In the genomic region with DNA sequence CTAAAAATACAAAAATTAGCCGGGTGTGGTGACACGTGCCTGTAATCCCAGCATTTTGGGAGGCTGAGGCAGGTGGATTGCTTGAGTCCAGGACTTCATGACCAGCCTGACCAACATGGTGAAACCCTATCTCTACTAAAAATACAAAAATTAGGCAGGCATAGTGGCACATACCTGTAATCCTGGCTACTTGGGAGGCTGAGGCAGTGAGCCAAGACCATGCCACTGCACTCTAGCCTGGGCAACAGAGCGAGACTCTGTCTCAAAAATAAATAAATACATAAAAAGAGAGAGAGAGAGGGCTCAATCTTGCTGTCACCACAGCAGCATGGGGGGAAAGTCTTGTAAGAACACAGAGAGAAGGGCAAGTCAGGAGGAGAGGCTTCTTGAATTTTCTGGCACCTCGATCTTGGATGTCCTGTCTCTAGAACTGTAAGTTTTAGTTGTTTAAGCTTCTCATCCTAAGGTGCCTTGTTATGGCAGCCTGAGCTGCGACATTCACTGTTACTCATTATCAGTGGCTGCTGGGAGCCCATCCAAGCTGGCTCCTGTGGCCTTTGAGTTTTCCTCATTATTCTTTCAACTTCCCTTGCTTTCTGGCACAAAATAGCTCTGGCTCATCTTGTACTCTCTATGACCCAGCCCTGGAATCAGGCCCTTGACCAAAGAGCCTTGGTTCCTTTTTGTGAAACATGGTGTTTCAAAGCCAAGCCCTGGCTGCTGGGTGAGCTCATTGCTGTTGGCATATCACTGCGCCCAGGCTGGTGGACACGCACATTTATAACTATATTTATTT, we compare ENCODE assay signal across 12 cellular contexts. TPM values are rescaled to one million over a fixed set of nuclear protein-coding genes. Genes with fewer than 3 reads are reported as not detected.
A peak's percentile ranks its signal among the peaks of the same experiment; 100 is the strongest.
DNase-seq lines count a peak whose midpoint lies in the region; ATAC-seq and TF ChIP-seq lines count a peak whose summit lies in the region.
"Had no signal": no experiment of that assay in that cellular context is flagged by ENCODE, and none has a peak within 500 bp of the region (broad histone marks: within the 10 kb centered on the region; RNA-seq: fewer than 3 reads in every experiment).

No MANE protein-coding gene starts in this region.

- no peak overlapping the region for H3K27ac ChIP-seq in A673 (ENCODE audit: low read depth, low read length, poor library complexity, severe bottlenecking)

- intact Hi-C loops in sciatic nerve (cut with DNase I) (no loop called here), A673 (cut with micrococcal nuclease; ENCODE audit: unreplicated experiment) (no loop called here)

- CTCF ChIA-PET in A673 (lab: Charles Lee) = interaction anchor here (0.8 to 1.2 kb wide), 2 partner anchors 20 to 60 kb away, joined by 4 to 5 read pairs; no protein-coding TSS in a partner anchor

- no peak for TF ChIP-seq CTCF in foreskin fibroblast (IDR thresholded peaks at IDR 0.05; ENCODE audit: low read depth, low read length)
- no peak for TF ChIP-seq CTCF in A673 (conservative IDR thresholded peaks at IDR 0.05; ENCODE audit: low read depth, low read length)

- POLR2A ChIA-PET in A673 (lab: Charles Lee; ENCODE audit: low non-redundant PET) = no interaction called here

- no peaks in the 10 kb centered on the region for H3K36me3 ChIP-seq in A673 (ENCODE audit: insufficient read depth, low read length, poor library complexity, severe bottlenecking)

- peak; percentile 70 for DNase-seq in GM03348 (ENCODE audit: low spot score)
- peak; percentile 56 to 66 for DNase-seq in foreskin fibroblast
- DNase-seq in sciatic nerve (ENCODE audit: low spot score) = no peak
- no peak for DNase-seq in activated CD4-positive, alpha-beta T cell treated with anti-CD3 and anti-CD28 coated beads, Interleukin-2, amount 50 U/mL, for 4 hours
- DNase-seq in NCI-H82 treated with DMSO at 0.1 percent for 48 hours (lab: John Stamatoyannopoulos, UW; ENCODE audit: unreplicated experiment) = no peak
- DNase-seq in A673 (ENCODE audit: low spot score) = no peak
- DNase-seq: activated CD4-positive, alpha-beta T cell treated with anti-CD3 and anti-CD28 coated beads for 48 hours; DMS 273 treated with DMSO at 0.1 percent for 48 hours; NCI-H1694 had no signal

- no peaks in the 10 kb centered on the region for H3K9me3 ChIP-seq in A673 (ENCODE audit: low read depth, low read length, poor library complexity, severe bottlenecking)

- no peaks in the 10 kb centered on the region for H3K4me1 ChIP-seq in A673 (ENCODE audit: insufficient read depth, low read length, poor library complexity, severe bottlenecking)

- H3K4me3 ChIP-seq in foreskin fibroblast (ENCODE audit: low read depth in 1 of 2, low read length in 2 of 2) (no peak overlapping the region), A673 (ENCODE audit: low read depth, low read length, poor library complexity, severe bottlenecking) (no peak overlapping the region)

- no TSS peak for BruUV-seq in A673 (replicated peaks; lab: Mats Ljungman, UMichigan)

- no peaks in the 10 kb centered on the region for H3K27me3 ChIP-seq in A673 (replicated peaks; ENCODE audit: insufficient read depth, low read depth, low read length, poor library complexity)

- peak; percentile 47 for ATAC-seq in SK-N-SH treated with all-trans-retinoic acid at 6 μM for 48 hours
- ATAC-seq in sciatic nerve = peak; percentile 78
- no peak for ATAC-seq in GM18517 (IDR thresholded peaks at IDR 0.05; ENCODE audit: unreplicated experiment)

TF ChIP-seq in SK-N-SH treated with all-trans-retinoic acid at 6 μM for 48 hours, 23 proteins besides CTCF, POLR2A, EP300 and RAD21:
- TF ChIP-seq OSR1 (CRISPR knock-in tag; IDR thresholded peaks at IDR 0.05) = no peak
- TF ChIP-seq ZNF8 (CRISPR knock-in tag; IDR thresholded peaks at IDR 0.05) = no peak
- no peak for TF ChIP-seq ZC3H10 (CRISPR knock-in tag; IDR thresholded peaks at IDR 0.05)
- no peak for TF ChIP-seq BACH2 (CRISPR knock-in tag; IDR thresholded peaks at IDR 0.05; ENCODE audit: borderline replicate concordance)
TF ChIP-seq in SK-N-SH treated with all-trans-retinoic acid at 6 μM for 48 hours: peak in this region for 0.

RNA-seq across cellular contexts. Expression of gene PSMC3, which starts 8.0 kb away (rescaled TPM):
- total RNA-seq in sciatic nerve = 97.5 TPM
- total RNA-seq in A673 (2021) = 665 and 701 TPM in 2 replicates

RNA-seq across cellular contexts. Expression of gene RAPSN, which starts 14.7 kb away (rescaled TPM):
- total RNA-seq in sciatic nerve (4.9 TPM), A673 (2021) (1.0 TPM in 2 replicates)
- total RNA-seq: H4 had no signal

RNA-seq across cellular contexts. Expression of gene SLC39A13, which starts 25.8 kb away (rescaled TPM):
- total RNA-seq in sciatic nerve (55.5 TPM), A673 (2021) (53.3 and 64.2 TPM in 2 replicates)

RNA-seq across cellular contexts. Expression of gene SPI1, which starts 55.8 kb away (rescaled TPM):
- total RNA-seq in sciatic nerve (47.0 TPM), A673 (2021) (not detected in 2 replicates)
- total RNA-seq: H4 had no signal

Comparison
In these comparisons a context has a peak if more than half of its experiments do, and no peak if none do; other contexts are left out.
1. DNase-seq: peak in GM03348 (single experiment) and foreskin fibroblast (2 of 2); none in sciatic nerve (single experiment), activated CD4-positive, alpha-beta T cell treated with anti-CD3 and anti-CD28 coated beads, Interleukin-2, amount 50 U/mL, for 4 hours (0 of 2), NCI-H82 treated with DMSO at 0.1 percent for 48 hours (single experiment) and A673 (single experiment).